ENCODE assay signal across 23 cellular contexts in genomic region chr9:125764198-125764597, GRCh38.
"Had no signal": no experiment of that assay in that cellular context is flagged by ENCODE, and none has a peak within 500 bp of the region (broad histone marks: within the 10 kb centered on the region; RNA-seq: fewer than 3 reads in every experiment).

No MANE protein-coding gene starts in this region.

- H3K4me2 ChIP-seq: smooth muscle cell had no signal

- H3K27me3 Mint-ChIP-seq: naive thymus-derived CD4-positive, alpha-beta T cell; progenitor cell of endocrine pancreas had no signal

- H3K27me3 ChIP-seq: esophagus muscularis mucosa, gastroesophageal sphincter, ovary, suprapubic skin, thyroid gland, upper lobe of left lung, uterus had no signal

- H3K4me3 Mint-ChIP-seq: naive thymus-derived CD4-positive, alpha-beta T cell; neural crest cell had no signal

- H3K4me3 ChIP-seq: lung, ovary, smooth muscle cell, suprapubic skin, thyroid gland, upper lobe of left lung, uterus had no signal

- H3K4me1 ChIP-seq: uterus had no signal

- H3K9me3 ChIP-seq: gastroesophageal sphincter, ovary, suprapubic skin, thyroid gland, upper lobe of left lung, uterus had no signal

- H3K27ac Mint-ChIP-seq: progenitor cell of endocrine pancreas had no signal

- H3K27ac ChIP-seq: epithelial cell of prostate, ovary, suprapubic skin, thyroid gland, upper lobe of left lung, uterus had no signal

- DNase-seq: cortex of kidney; dorsolateral prefrontal cortex; effector memory CD4-positive, alpha-beta T cell; glutamatergic neuron; left cardiac atrium; left ventricle myocardium superior; mesenchymal stem cell; naive thymus-derived CD4-positive, alpha-beta T cell; ovary; right cardiac atrium; stimulated activated CD4-positive, alpha-beta T cell treated with anti-CD3 and anti-CD28 coated beads, Interleukin-2, amount 100 ng/mL, for 48 hours; stimulated activated naive CD4-positive, alpha-beta T cell treated with Interleukin-2 at 50 U/mL for 16 hours; thyroid gland; upper lobe of left lung; uterus had no signal

- H3K36me3 ChIP-seq: esophagus muscularis mucosa, gastroesophageal sphincter, ovary, suprapubic skin, thyroid gland, upper lobe of left lung, uterus had no signal

- H3K9me3 Mint-ChIP-seq: naive thymus-derived CD4-positive, alpha-beta T cell; neural crest cell had no signal
